In the genomic region with DNA sequence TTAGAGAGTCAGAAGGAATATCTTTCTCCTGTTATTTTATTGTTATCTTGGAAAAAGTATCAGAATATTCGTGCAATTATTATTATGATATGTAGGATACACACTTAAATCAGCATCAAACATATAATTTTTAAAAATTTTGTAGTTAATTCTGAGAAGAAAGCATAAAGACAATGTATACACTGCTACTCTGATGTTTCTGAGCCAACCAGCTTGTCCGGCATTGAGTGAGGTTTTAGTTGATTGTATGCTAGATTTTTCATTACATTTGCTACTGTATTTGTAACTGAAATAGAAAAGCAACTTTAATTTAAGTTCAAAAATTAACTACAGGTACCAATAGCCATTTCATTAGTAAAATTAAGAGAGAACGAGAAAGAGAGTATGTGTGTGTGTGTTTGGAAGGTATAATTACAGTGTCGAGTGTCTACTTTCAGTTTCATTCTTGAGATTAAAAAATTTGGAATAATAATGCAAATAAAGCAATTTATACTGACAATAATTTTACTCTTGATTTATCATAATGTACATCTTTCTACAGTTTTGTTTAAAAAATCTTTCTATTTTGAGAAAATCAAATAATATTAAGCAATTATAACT, we compare ENCODE assay signal across 1 cellular context.
TF ChIP-seq lines count a peak whose summit lies in the region.

No MANE protein-coding gene starts in this region.

TF ChIP-seq in GM12878, 131 proteins besides CTCF, POLR2A, EP300 and RAD21 (continued from another document):
- TF ChIP-seq, protein P1, sequence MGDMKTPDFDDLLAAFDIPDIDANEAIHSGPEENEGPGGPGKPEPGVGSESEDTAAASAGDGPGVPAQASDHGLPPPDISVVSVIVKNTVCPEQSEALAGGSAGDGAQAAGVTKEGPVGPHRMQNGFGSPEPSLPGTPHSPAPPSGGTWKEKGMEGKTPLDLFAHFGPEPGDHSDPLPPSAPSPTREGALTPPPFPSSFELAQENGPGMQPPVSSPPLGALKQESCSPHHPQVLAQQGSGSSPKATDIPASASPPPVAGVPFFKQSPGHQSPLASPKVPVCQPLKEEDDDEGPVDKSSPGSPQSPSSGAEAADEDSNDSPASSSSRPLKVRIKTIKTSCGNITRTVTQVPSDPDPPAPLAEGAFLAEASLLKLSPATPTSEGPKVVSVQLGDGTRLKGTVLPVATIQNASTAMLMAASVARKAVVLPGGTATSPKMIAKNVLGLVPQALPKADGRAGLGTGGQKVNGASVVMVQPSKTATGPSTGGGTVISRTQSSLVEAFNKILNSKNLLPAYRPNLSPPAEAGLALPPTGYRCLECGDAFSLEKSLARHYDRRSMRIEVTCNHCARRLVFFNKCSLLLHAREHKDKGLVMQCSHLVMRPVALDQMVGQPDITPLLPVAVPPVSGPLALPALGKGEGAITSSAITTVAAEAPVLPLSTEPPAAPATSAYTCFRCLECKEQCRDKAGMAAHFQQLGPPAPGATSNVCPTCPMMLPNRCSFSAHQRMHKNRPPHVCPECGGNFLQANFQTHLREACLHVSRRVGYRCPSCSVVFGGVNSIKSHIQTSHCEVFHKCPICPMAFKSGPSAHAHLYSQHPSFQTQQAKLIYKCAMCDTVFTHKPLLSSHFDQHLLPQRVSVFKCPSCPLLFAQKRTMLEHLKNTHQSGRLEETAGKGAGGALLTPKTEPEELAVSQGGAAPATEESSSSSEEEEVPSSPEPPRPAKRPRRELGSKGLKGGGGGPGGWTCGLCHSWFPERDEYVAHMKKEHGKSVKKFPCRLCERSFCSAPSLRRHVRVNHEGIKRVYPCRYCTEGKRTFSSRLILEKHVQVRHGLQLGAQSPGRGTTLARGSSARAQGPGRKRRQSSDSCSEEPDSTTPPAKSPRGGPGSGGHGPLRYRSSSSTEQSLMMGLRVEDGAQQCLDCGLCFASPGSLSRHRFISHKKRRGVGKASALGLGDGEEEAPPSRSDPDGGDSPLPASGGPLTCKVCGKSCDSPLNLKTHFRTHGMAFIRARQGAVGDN (IDR thresholded peaks at IDR 0.05) = no peak
- TF ChIP-seq SMAD1 (IDR thresholded peaks at IDR 0.05; ENCODE audit: low read depth, partially characterized antibody) = no peak
- no peak for TF ChIP-seq LARP7 (IDR thresholded peaks at IDR 0.05)
- TF ChIP-seq SIN3A (IDR thresholded peaks at IDR 0.05; ENCODE audit: low read depth, low read length) = no peak
- no peak for TF ChIP-seq ZBED1 (IDR thresholded peaks at IDR 0.05; ENCODE audit: borderline replicate concordance)
- TF ChIP-seq GATAD2B (conservative IDR thresholded peaks at IDR 0.05; ENCODE audit: low read depth) = no peak
- TF ChIP-seq SREBF2 (IDR thresholded peaks at IDR 0.05; ENCODE audit: low read length) = no peak
- no peak for TF ChIP-seq SREBF1 (IDR thresholded peaks at IDR 0.05; ENCODE audit: low read length)
- TF ChIP-seq, protein P2, sequence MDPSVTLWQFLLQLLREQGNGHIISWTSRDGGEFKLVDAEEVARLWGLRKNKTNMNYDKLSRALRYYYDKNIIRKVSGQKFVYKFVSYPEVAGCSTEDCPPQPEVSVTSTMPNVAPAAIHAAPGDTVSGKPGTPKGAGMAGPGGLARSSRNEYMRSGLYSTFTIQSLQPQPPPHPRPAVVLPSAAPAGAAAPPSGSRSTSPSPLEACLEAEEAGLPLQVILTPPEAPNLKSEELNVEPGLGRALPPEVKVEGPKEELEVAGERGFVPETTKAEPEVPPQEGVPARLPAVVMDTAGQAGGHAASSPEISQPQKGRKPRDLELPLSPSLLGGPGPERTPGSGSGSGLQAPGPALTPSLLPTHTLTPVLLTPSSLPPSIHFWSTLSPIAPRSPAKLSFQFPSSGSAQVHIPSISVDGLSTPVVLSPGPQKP (IDR thresholded peaks at IDR 0.05; ENCODE audit: low read depth, low read length) = no peak
- TF ChIP-seq, protein P3, sequence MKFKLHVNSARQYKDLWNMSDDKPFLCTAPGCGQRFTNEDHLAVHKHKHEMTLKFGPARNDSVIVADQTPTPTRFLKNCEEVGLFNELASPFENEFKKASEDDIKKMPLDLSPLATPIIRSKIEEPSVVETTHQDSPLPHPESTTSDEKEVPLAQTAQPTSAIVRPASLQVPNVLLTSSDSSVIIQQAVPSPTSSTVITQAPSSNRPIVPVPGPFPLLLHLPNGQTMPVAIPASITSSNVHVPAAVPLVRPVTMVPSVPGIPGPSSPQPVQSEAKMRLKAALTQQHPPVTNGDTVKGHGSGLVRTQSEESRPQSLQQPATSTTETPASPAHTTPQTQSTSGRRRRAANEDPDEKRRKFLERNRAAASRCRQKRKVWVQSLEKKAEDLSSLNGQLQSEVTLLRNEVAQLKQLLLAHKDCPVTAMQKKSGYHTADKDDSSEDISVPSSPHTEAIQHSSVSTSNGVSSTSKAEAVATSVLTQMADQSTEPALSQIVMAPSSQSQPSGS (IDR thresholded peaks at IDR 0.05; ENCODE audit: low read length) = no peak
